21 cellular contexts compared by ENCODE assay signal in genomic region chr15:70026991-70027390, GRCh38.
DNase-seq lines count a peak whose midpoint lies in the region; ATAC-seq, FAIRE-seq and TF ChIP-seq lines count a peak whose summit lies in the region.
"Had no signal": no experiment of that assay in that cellular context is flagged by ENCODE, and none has a peak within 500 bp of the region (broad histone marks: within the 10 kb centered on the region; RNA-seq: fewer than 3 reads in every experiment).

No MANE protein-coding gene starts in this region.

- H3K27me3 ChIP-seq in spleen (replicated peaks in 1 of 7), result peaks cover 0 to 16% (median 0%) of the 10 kb centered on the region in 7 donors
- H3K27me3 ChIP-seq: BLaER1 had no signal

- intact Hi-C loops in cardiac septum (cut with DNase I) (no loop called here), Right ventricle myocardium superior (cut with DNase I) (no loop called here), kidney (cut with DNase I) (no loop called here), spleen (cut with DNase I; ENCODE audit: low total_unique reads) (no loop called here)

- DNase-seq in cardiac septum (ENCODE audit: low spot score) (peak; percentile 60), Right ventricle myocardium superior (no peak), kidney (peak; percentile 32), spleen (peak; percentile 56)
- DNase-seq: Caco-2; CD4-positive, CD25-positive, alpha-beta regulatory T cell; CD8-positive, alpha-beta T cell; DMS153; DND-41; GM23248; H7; HCEC 1CT had no signal

- no peak overlapping the region for H3K9ac ChIP-seq in kidney (ENCODE audit: low read length in 2 of 2)
- H3K9ac ChIP-seq: BLaER1, GM23248 had no signal

- no peak for TF ChIP-seq POLR2A in spleen (IDR thresholded peaks at IDR 0.05)

- H3K27ac ChIP-seq in kidney (ENCODE audit: low read depth in 2 of 2, low read length in 2 of 2) (no peak overlapping the region), spleen (no peak overlapping the region)
- H3K27ac ChIP-seq: BLaER1, C4-2B, GM23248 had no signal

- H3K36me3 ChIP-seq in kidney (ENCODE audit: control insufficient read depth in 1 of 2, insufficient read depth in 2 of 2, low read length in 2 of 2) (no peaks in the 10 kb centered on the region), spleen (no peaks in the 10 kb centered on the region)
- H3K36me3 ChIP-seq: BLaER1 had no signal

- H3K4me3 ChIP-seq in kidney (ENCODE audit: low read length in 2 of 2), result no peak overlapping the region
- H3K4me3 ChIP-seq in spleen, result no peak overlapping the region
- H3K4me3 ChIP-seq: BLaER1, GM23248 had no signal

- FAIRE-seq in kidney (lab: Jason Lieb, UNC), result no peak
- FAIRE-seq: A204.1, G401.6, GM12892, GM19239, H1 had no signal

- TF ChIP-seq CTCF in kidney (IDR thresholded peaks at IDR 0.05; ENCODE audit: borderline replicate concordance, extremely low read depth, insufficient read depth), result no peak
- TF ChIP-seq CTCF in spleen (IDR thresholded peaks at IDR 0.05 in 8 of 11, conservative IDR thresholded peaks at IDR 0.05 in 3 of 11), result no peak

- H3K4me1 ChIP-seq in kidney (ENCODE audit: control insufficient read depth in 1 of 2, insufficient read depth in 1 of 2, low read depth in 1 of 2, low read length in 2 of 2) (no peaks in the 10 kb centered on the region), spleen (peaks cover 5 to 32% (median 17%) of the 10 kb centered on the region in 6 donors)
- H3K4me1 ChIP-seq: Caco-2 had no signal

- 84 to 94% (median 90%) methylated on average over 5 of the region's 5 CpGs for WGBS in spleen, 5 donors

- ATAC-seq in Right ventricle myocardium superior (ENCODE audit: poor library complexity) (no peak), HG02885 (IDR thresholded peaks at IDR 0.05; ENCODE audit: poor library complexity, unreplicated experiment) (no peak), GM18861 (IDR thresholded peaks at IDR 0.05; ENCODE audit: unreplicated experiment) (no peak)
- ATAC-seq: CD8-positive, alpha-beta T cell had no signal

- H3K9me3 ChIP-seq in kidney (ENCODE audit: control insufficient read depth in 1 of 2, low read length in 2 of 2) (no peaks in the 10 kb centered on the region), spleen (no peaks in the 10 kb centered on the region)
- H3K9me3 ChIP-seq: Caco-2 had no signal
